ENCODE assay signal across 8 cellular contexts in the genomic region with DNA sequence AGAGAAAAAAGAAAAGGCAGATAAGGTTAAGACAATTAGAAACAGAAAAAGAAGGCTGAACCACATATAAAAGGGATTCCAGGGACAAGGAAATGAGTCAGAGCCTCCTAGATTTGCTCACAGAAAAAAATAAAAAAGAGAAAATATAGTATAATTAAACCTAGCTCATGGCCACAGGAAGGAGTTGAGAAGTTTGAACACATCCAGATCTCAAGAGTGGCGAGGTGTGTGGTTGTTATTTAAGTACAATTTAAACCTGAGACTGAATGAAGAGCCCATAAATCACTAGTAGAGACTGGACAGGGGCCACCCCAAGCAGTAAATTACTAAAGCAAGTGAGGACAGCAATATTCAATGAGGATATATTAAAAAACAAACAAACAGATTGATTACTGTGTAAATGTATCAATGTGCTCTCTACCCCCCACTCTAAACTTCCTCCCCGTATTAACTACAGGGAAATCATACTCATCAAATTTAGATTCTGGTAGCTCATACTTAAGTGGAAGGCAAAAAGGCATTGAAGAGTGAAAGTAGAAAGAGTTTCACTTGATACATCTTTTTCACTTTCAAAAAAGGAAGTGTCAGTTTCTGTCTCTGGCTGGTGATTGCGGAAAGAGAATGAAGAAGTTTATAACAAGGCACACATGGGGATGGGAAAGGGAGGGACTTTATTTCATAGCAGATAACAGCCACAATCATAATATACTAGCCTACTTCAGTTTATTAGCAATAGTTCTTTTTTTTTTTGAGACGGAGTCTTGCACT. TPM values are rescaled to one million over a fixed set of nuclear protein-coding genes. Genes with fewer than 3 reads are reported as not detected.
DNase-seq lines count a peak whose midpoint lies in the region; ATAC-seq and TF ChIP-seq lines count a peak whose summit lies in the region.

No MANE protein-coding gene starts in this region.

- DNase-seq in CD14-positive monocyte (ENCODE audit: low spot score) = no peak
- no peak for DNase-seq in T-helper 17 cell
- DNase-seq in myocyte (ENCODE audit: low read depth) = peak; percentile 17
- no peak for DNase-seq in NCI-H2227 treated with DMSO at 0.1 percent for 48 hours (lab: John Stamatoyannopoulos, UW)
- DNase-seq in activated CD8-positive, alpha-beta memory T cell treated with anti-CD3 and anti-CD28 coated beads, Interleukin-2, amount 50 U/mL, for 48 hours = no peak
- no peak for DNase-seq in NCI-H345 (lab: John Stamatoyannopoulos, UW)

- no peak for TF ChIP-seq CTCF in CD14-positive monocyte (IDR thresholded peaks at IDR 0.05)

- no peaks in the 10 kb centered on the region for H3K9me3 ChIP-seq in T-helper 17 cell (ENCODE audit: control insufficient read depth, low read length, poor library complexity, severe bottlenecking)

- H3K27me3 Mint-ChIP-seq in CD14-positive monocyte (ENCODE audit: low read depth in 3 of 3) = peaks cover 0 to 1% (median 0%) of the 10 kb centered on the region in 3 donors
- no peaks in the 10 kb centered on the region for H3K27me3 Mint-ChIP-seq in T-helper 17 cell

- intact Hi-C loops in CD14-positive monocyte (cut with micrococcal nuclease) = loop anchor here in 1 of 2 donors (5.0 kb wide), 1 partner anchor 48 kb away; a partner anchor contains a TSS

- H3K4me3 Mint-ChIP-seq in CD14-positive monocyte (peak overlapping the region in 1 of 2 donors; percentile 46), T-helper 17 cell (no peak overlapping the region)

- ATAC-seq in GM19351 (IDR thresholded peaks at IDR 0.05; ENCODE audit: unreplicated experiment) = peak; percentile 91
- ATAC-seq in HG03196 (IDR thresholded peaks at IDR 0.05; ENCODE audit: unreplicated experiment) = peak; percentile 90
- ATAC-seq in T-helper 17 cell = peak; percentile 61

- peaks cover 13% of the 10 kb centered on the region for H3K4me1 Mint-ChIP-seq in CD14-positive monocyte
- peaks cover 9% of the 10 kb centered on the region for H3K4me1 Mint-ChIP-seq in T-helper 17 cell

- H3K27ac Mint-ChIP-seq in CD14-positive monocyte = peak overlapping the region; percentile 81 to 92 (median 88)
- H3K27ac Mint-ChIP-seq in T-helper 17 cell = peak overlapping the region; percentile 82

- H3K36me3 Mint-ChIP-seq in CD14-positive monocyte = no peaks in the 10 kb centered on the region
- H3K36me3 Mint-ChIP-seq in T-helper 17 cell (ENCODE audit: low read depth) = no peaks in the 10 kb centered on the region

- peaks cover 0 to 6% (median 0%) of the 10 kb centered on the region in 7 donors for H3K9me3 Mint-ChIP-seq in CD14-positive monocyte

RNA-seq across cellular contexts. Expression of a gene that starts 49.3 kb away (rescaled TPM):
- 1 to 10 TPM; 2.8 to 4.2 TPM for polyA plus RNA-seq in CD14-positive monocyte
- total RNA-seq in T-helper 17 cell (10 to 100 TPM; 55.0 to 62.1 TPM), myocyte (29.2 and 35.7 TPM in 2 replicates)
- 11.7 TPM for polyA plus RNA-seq in myocyte (2012)
